11 cellular contexts compared by ENCODE assay signal in the genomic region with DNA sequence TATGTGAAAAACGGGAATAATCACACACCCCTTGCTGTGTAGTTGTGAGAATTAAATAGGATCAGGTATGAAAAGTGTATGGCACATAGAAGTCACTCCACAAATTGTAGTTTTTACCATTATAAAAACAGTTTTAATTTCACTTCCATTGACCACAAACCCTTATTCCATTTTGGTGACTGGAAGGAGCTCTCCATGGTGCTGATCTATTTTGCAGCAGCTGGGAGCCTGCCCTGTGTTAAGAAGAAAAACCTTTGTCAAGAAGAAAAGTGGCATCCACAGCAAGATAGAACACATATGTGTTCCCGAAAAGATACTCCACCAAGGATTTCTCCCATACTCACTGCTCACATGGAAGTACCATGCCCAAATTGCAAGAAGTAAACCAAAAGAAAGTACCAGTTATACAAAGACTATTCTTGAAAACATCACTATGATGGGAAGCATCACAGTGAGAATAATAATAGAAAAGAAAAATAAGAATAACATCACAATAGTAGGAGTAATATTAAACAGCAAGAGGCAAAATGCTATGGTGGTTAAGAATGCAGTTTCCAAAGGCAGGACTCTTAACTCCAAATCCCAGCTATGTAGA. TPM values are rescaled to one million over a fixed set of nuclear protein-coding genes. Genes with fewer than 3 reads are reported as not detected.
DNase-seq lines count a peak whose midpoint lies in the region; ATAC-seq and TF ChIP-seq lines count a peak whose summit lies in the region.
"Had no signal": no experiment of that assay in that cellular context is flagged by ENCODE, and none has a peak within 500 bp of the region (broad histone marks: within the 10 kb centered on the region; RNA-seq: fewer than 3 reads in every experiment).

No MANE protein-coding gene starts in this region.

- no peak for ATAC-seq in HG02884 (IDR thresholded peaks at IDR 0.05; ENCODE audit: unreplicated experiment)
- ATAC-seq: gastrocnemius medialis, Right ventricle myocardium inferior had no signal

- H3F3A ChIP-seq in MM.1S (ENCODE audit: insufficient read depth, low read length), result no peaks in the 10 kb centered on the region

- no peak overlapping the region for H3K9ac ChIP-seq in MM.1S (ENCODE audit: low read length)
- no peak overlapping the region for H3K9ac ChIP-seq in mesendoderm (ENCODE audit: low read length)

- H3K79me2 ChIP-seq in MM.1S (ENCODE audit: low read length) (no peaks in the 10 kb centered on the region), mesendoderm (ENCODE audit: control insufficient read depth, insufficient read depth, low read length) (no peaks in the 10 kb centered on the region)

- no peak overlapping the region for H3K4ac ChIP-seq in mesendoderm (ENCODE audit: low read depth, low read length)

- no peak overlapping the region for H2BK5ac ChIP-seq in mesendoderm (ENCODE audit: low read length)

- H3K27ac ChIP-seq in MM.1S (ENCODE audit: low read length) (no peak overlapping the region), mesendoderm (ENCODE audit: low read depth, low read length) (no peak overlapping the region), sigmoid colon (no peak overlapping the region), Peyer's patch (no peak overlapping the region)
- H3K27ac ChIP-seq: gastrocnemius medialis, neutrophil had no signal

- H3K4me3 ChIP-seq in MM.1S (ENCODE audit: low read length) (no peak overlapping the region), mesendoderm (ENCODE audit: low read length) (no peak overlapping the region), sigmoid colon (no peak overlapping the region), Peyer's patch (no peak overlapping the region)
- H3K4me3 ChIP-seq: gastrocnemius medialis had no signal

- H4K5ac ChIP-seq in mesendoderm (ENCODE audit: low read length), result no peak overlapping the region

- H4K8ac ChIP-seq in mesendoderm (ENCODE audit: low read depth, low read length), result no peak overlapping the region

- WGBS in mesendoderm (ENCODE audit: extremely low coverage, insufficient coverage, low lambda C conversion rate), result no CpG with 5 or more reads among the region's 2 CpGs
- 21 to 27% methylated on average over 2 of the region's 2 CpGs for whole genome bisulfite sequencing in sigmoid colon, 2 donors

- H3K9me2 ChIP-seq in MM.1S (replicated peaks; ENCODE audit: insufficient read depth, low read length), result no peaks in the 10 kb centered on the region

- H3K36me3 ChIP-seq in MM.1S (replicated peaks; ENCODE audit: insufficient read depth, low read length) (no peaks in the 10 kb centered on the region), mesendoderm (ENCODE audit: control insufficient read depth, insufficient read depth, low read length) (no peaks in the 10 kb centered on the region), sigmoid colon (no peaks in the 10 kb centered on the region), Peyer's patch (no peaks in the 10 kb centered on the region)
- H3K36me3 ChIP-seq: gastrocnemius medialis, neutrophil had no signal

- intact Hi-C loops in sigmoid colon (cut with DNase I), result no loop called here

- H2BK120ac ChIP-seq in mesendoderm (ENCODE audit: low read depth, low read length), result no peak overlapping the region

- no peaks in the 10 kb centered on the region for H4K20me1 ChIP-seq in MM.1S (ENCODE audit: insufficient read depth, low read length)

- DNase-seq in GM03348 (ENCODE audit: low spot score) (peak; percentile 28), MM.1S (peak; percentile 18), T47D (ENCODE audit: low read depth in 1 of 2, low spot score in 1 of 2) (peak; percentile 49 to 78), mesendoderm (peak; percentile 61), sigmoid colon (no peak), DMS153 (lab: John Stamatoyannopoulos, UW) (no peak), Peyer's patch (no peak)
- DNase-seq: gastrocnemius medialis had no signal

- H3K27me3 ChIP-seq in MM.1S (replicated peaks; ENCODE audit: insufficient read depth, low read length) (no peaks in the 10 kb centered on the region), mesendoderm (ENCODE audit: insufficient read depth, low read length, poor library complexity) (no peaks in the 10 kb centered on the region), sigmoid colon (peaks cover 0 to 7% (median 0%) of the 10 kb centered on the region in 3 donors), Peyer's patch (no peaks in the 10 kb centered on the region)
- H3K27me3 ChIP-seq: gastrocnemius medialis, neutrophil had no signal

- no peak overlapping the region for H3K18ac ChIP-seq in mesendoderm (ENCODE audit: low read length)

- H3K4me1 ChIP-seq in MM.1S (ENCODE audit: low read length) (no peaks in the 10 kb centered on the region), mesendoderm (ENCODE audit: control insufficient read depth, low read depth, low read length) (no peaks in the 10 kb centered on the region), sigmoid colon (no peaks in the 10 kb centered on the region), Peyer's patch (no peaks in the 10 kb centered on the region)
- H3K4me1 ChIP-seq: gastrocnemius medialis had no signal

- no peak overlapping the region for H2AK5ac ChIP-seq in mesendoderm (ENCODE audit: low read length)

- no peak for TF ChIP-seq EP300 in sigmoid colon (IDR thresholded peaks at IDR 0.05)

- no peak overlapping the region for H3K23ac ChIP-seq in mesendoderm (ENCODE audit: low read length)

- TF ChIP-seq CTCF in MM.1S (IDR thresholded peaks at IDR 0.05; ENCODE audit: low read length), result no peak
- TF ChIP-seq CTCF in sigmoid colon (IDR thresholded peaks at IDR 0.05), result no peak
- TF ChIP-seq CTCF in Peyer's patch (IDR thresholded peaks at IDR 0.05), result no peak

- TF ChIP-seq POLR2A in sigmoid colon (IDR thresholded peaks at IDR 0.05) (no peak), Peyer's patch (IDR thresholded peaks at IDR 0.05) (no peak)

- in situ Hi-C loops in T47D (cut with HindIII; ENCODE audit: low pct_unique_long_range_greater_than_20kb, low sequenced_read_pairs), result no loop called here

- no peaks in the 10 kb centered on the region for H3K9me3 ChIP-seq in MM.1S (replicated peaks; ENCODE audit: insufficient read depth, low read length)
- no peaks in the 10 kb centered on the region for H3K9me3 ChIP-seq in sigmoid colon
- no peaks in the 10 kb centered on the region for H3K9me3 ChIP-seq in Peyer's patch
- H3K9me3 ChIP-seq: gastrocnemius medialis, neutrophil had no signal

- H3K4me2 ChIP-seq in MM.1S (ENCODE audit: low read depth, low read length), result no peak overlapping the region
- H3K4me2 ChIP-seq in mesendoderm (ENCODE audit: low read length), result no peak overlapping the region

- H2AFZ ChIP-seq in MM.1S (ENCODE audit: low read length), result no peak overlapping the region

- H2BK15ac ChIP-seq in mesendoderm (replicated peaks; ENCODE audit: low read depth), result no peak overlapping the region

- H3K56ac ChIP-seq in mesendoderm (ENCODE audit: low read length), result no peak overlapping the region

- H3K79me1 ChIP-seq in mesendoderm (ENCODE audit: low read length), result no peaks in the 10 kb centered on the region

RNA-seq across cellular contexts. Expression of a gene that starts 58.7 kb away (rescaled TPM):
- polyA plus RNA-seq in mesendoderm (2013, experiment 1 of 2), result 48.9 TPM
- polyA plus RNA-seq in mesendoderm (2013, experiment 2 of 2), result 51.3 TPM
- total RNA-seq in sigmoid colon (not detected), Peyer's patch (not detected)
- under 1 TPM in 1 of 3 donors, not detected in 2; 0.12 TPM for polyA plus RNA-seq in sigmoid colon
- total RNA-seq: gastrocnemius medialis, Right ventricle myocardium inferior had no signal

Comparison
In these comparisons a context has a peak if more than half of its experiments do, and no peak if none do; other contexts are left out.
1. DNase-seq: peak in GM03348 (single experiment), MM.1S (single experiment), T47D (2 of 2) and mesendoderm (single experiment); none in sigmoid colon (single experiment), DMS153 (single experiment) and Peyer's patch (0 of 3).